In genomic region chr4:72397314-72397713, GRCh38 we compare ENCODE assay signal across 12 cellular contexts.
"Had no signal": no experiment of that assay in that cellular context is flagged by ENCODE, and none has a peak within 500 bp of the region (broad histone marks: within the 10 kb centered on the region; RNA-seq: fewer than 3 reads in every experiment).

No MANE protein-coding gene starts in this region.

- H3K4me3 ChIP-seq: body of pancreas, tibial nerve had no signal

- ATAC-seq: activated CD8-positive, alpha-beta T cell treated with anti-CD3 and anti-CD28 coated beads, Interleukin-2, amount 10 ng/mL, durations not matched to agents 7 days and 5 days; body of pancreas; effector memory CD8-positive, alpha-beta T cell; left lobe of liver; stimulated activated effector memory CD8-positive, alpha-beta T cell treated with anti-CD3 and anti-CD28 coated beads, Interleukin-12 subunit alpha, Interleukin-12 subunit beta, amount 100 ng/mL, for 72 hours had no signal

- DNase-seq: activated CD8-positive, alpha-beta T cell treated with anti-CD3 and anti-CD28 coated beads, Interleukin-2, amount 10 ng/mL, durations not matched to agents 7 days and 5 days; activated naive CD4-positive, alpha-beta T cell treated with anti-CD3 and anti-CD28 coated beads for 36 hours; amniotic stem cell; body of pancreas; effector memory CD8-positive, alpha-beta T cell; erythroblast; glutamatergic neuron; T-helper 9 cell had no signal

- H3K27me3 ChIP-seq: body of pancreas, tibial nerve had no signal

- H3K27me3 Mint-ChIP-seq: dendritic cell treated with granulocyte-macrophage colony-stimulating factor and Interleukin-4, amounts not matched to agents 40 ng/mL and 50 ng/mL, for 4 days; effector memory CD8-positive, alpha-beta T cell had no signal

- H3K9me3 ChIP-seq: body of pancreas, tibial nerve had no signal

- H3K27ac Mint-ChIP-seq: activated CD8-positive, alpha-beta T cell treated with anti-CD3 and anti-CD28 coated beads, Interleukin-2, amount 10 ng/mL, durations not matched to agents 7 days and 5 days; activated naive CD4-positive, alpha-beta T cell treated with anti-CD3 and anti-CD28 coated beads for 36 hours; dendritic cell treated with granulocyte-macrophage colony-stimulating factor and Interleukin-4, amounts not matched to agents 40 ng/mL and 50 ng/mL, for 4 days; effector memory CD8-positive, alpha-beta T cell; stimulated activated effector memory CD8-positive, alpha-beta T cell treated with anti-CD3 and anti-CD28 coated beads, Interleukin-12 subunit alpha, Interleukin-12 subunit beta, amount 100 ng/mL, for 72 hours had no signal

- H3K4me1 Mint-ChIP-seq: stimulated activated effector memory CD8-positive, alpha-beta T cell treated with anti-CD3 and anti-CD28 coated beads, Interleukin-12 subunit alpha, Interleukin-12 subunit beta, amount 100 ng/mL, for 72 hours had no signal

- H3K4me3 Mint-ChIP-seq: activated CD8-positive, alpha-beta T cell treated with anti-CD3 and anti-CD28 coated beads, Interleukin-2, amount 10 ng/mL, durations not matched to agents 7 days and 5 days; activated naive CD4-positive, alpha-beta T cell treated with anti-CD3 and anti-CD28 coated beads for 36 hours; dendritic cell treated with granulocyte-macrophage colony-stimulating factor and Interleukin-4, amounts not matched to agents 40 ng/mL and 50 ng/mL, for 4 days; effector memory CD8-positive, alpha-beta T cell; stimulated activated effector memory CD8-positive, alpha-beta T cell treated with anti-CD3 and anti-CD28 coated beads, Interleukin-12 subunit alpha, Interleukin-12 subunit beta, amount 100 ng/mL, for 72 hours had no signal

- H3K27ac ChIP-seq: body of pancreas, tibial nerve had no signal

- H3K36me3 ChIP-seq: tibial nerve had no signal

- H3K36me3 Mint-ChIP-seq: stimulated activated effector memory CD8-positive, alpha-beta T cell treated with anti-CD3 and anti-CD28 coated beads, Interleukin-12 subunit alpha, Interleukin-12 subunit beta, amount 100 ng/mL, for 72 hours had no signal

- H3K9me3 Mint-ChIP-seq: activated naive CD4-positive, alpha-beta T cell treated with anti-CD3 and anti-CD28 coated beads for 36 hours; dendritic cell treated with granulocyte-macrophage colony-stimulating factor and Interleukin-4, amounts not matched to agents 40 ng/mL and 50 ng/mL, for 4 days; effector memory CD8-positive, alpha-beta T cell; stimulated activated effector memory CD8-positive, alpha-beta T cell treated with anti-CD3 and anti-CD28 coated beads, Interleukin-12 subunit alpha, Interleukin-12 subunit beta, amount 100 ng/mL, for 72 hours had no signal

- H3K4me1 ChIP-seq: body of pancreas, tibial nerve had no signal
